12 cellular contexts compared by ENCODE assay signal in genomic region chr2:121155502-121156056, GRCh38.
DNase-seq lines count a peak whose midpoint lies in the region; FAIRE-seq and TF ChIP-seq lines count a peak whose summit lies in the region.
"Had no signal": no experiment of that assay in that cellular context is flagged by ENCODE, and none has a peak within 500 bp of the region (broad histone marks: within the 10 kb centered on the region; RNA-seq: fewer than 3 reads in every experiment).

No MANE protein-coding gene starts in this region.

- H3K27me3 ChIP-seq in hepatocyte (no peaks in the 10 kb centered on the region), suprapubic skin (no peaks in the 10 kb centered on the region), GM23248 (replicated peaks; ENCODE audit: insufficient read depth) (peaks cover 10% of the 10 kb centered on the region)

- no peaks in the 10 kb centered on the region for H4K20me1 ChIP-seq in hepatocyte (ENCODE audit: insufficient read depth, poor library complexity, severe bottlenecking)
- no peaks in the 10 kb centered on the region for H4K20me1 ChIP-seq in GM23248 (ENCODE audit: insufficient read depth)

- H3K4me2 ChIP-seq in hepatocyte (no peak overlapping the region), GM23248 (ENCODE audit: unreplicated experiment) (no peak overlapping the region)

- TF ChIP-seq CTCF in hepatocyte (IDR thresholded peaks at IDR 0.05; ENCODE audit: poor library complexity) (no peak), suprapubic skin (IDR thresholded peaks at IDR 0.05) (no peak)

- peaks cover 8% of the 10 kb centered on the region for H3K9me3 ChIP-seq in hepatocyte (ENCODE audit: low read depth)
- peaks cover 8% of the 10 kb centered on the region for H3K9me3 ChIP-seq in suprapubic skin
- H3K9me3 ChIP-seq in GM23248 (ENCODE audit: low read depth) = no peaks in the 10 kb centered on the region

- no peak for TF ChIP-seq EP300 in suprapubic skin (IDR thresholded peaks at IDR 0.05)

- in situ Hi-C loops in GM23248 (cut with MboI) = no loop called here

- no peaks in the 10 kb centered on the region for H3K4me1 ChIP-seq in hepatocyte (ENCODE audit: insufficient read depth)
- H3K4me1 ChIP-seq in suprapubic skin = peaks cover 47% of the 10 kb centered on the region
- no peaks in the 10 kb centered on the region for H3K4me1 ChIP-seq in GM23248 (ENCODE audit: insufficient read depth)

- TF ChIP-seq POLR2A in suprapubic skin (IDR thresholded peaks at IDR 0.05) (no peak), GM12892 (IDR thresholded peaks at IDR 0.05; ENCODE audit: low read depth, low read length) (no peak)

- no peaks in the 10 kb centered on the region for H3F3A ChIP-seq in GM23248 (ENCODE audit: insufficient read depth)

- FAIRE-seq in GM12892 (lab: Jason Lieb, UNC) = no peak
- FAIRE-seq: bronchial epithelial cell had no signal

- H3K9ac ChIP-seq in GM23248 = no peak overlapping the region

- DNase-seq in NCI-H1417 (lab: John Stamatoyannopoulos, UW) (peak; percentile 30 to 50 (median 37)), NCI-H1417 treated with DMSO at 0.1 percent for 48 hours (lab: John Stamatoyannopoulos, UW) (no peak), NCI-H748 treated with DMSO at 0.1 percent for 48 hours (lab: John Stamatoyannopoulos, UW) (peak; percentile 37), hepatocyte (ENCODE audit: low spot score) (peak; percentile 41), suprapubic skin (ENCODE audit: low spot score in 2 of 2) (peak; percentile 81 to 87), GM12892 (ENCODE audit: insufficient read length) (no peak), GM23248 (no peak), activated gamma-delta T cell treated with Interleukin-2 at 50 U/mL for 16 hours (no peak)
- DNase-seq: endodermal cell, GOT3, head of caudate nucleus had no signal

- H3K79me2 ChIP-seq in hepatocyte (no peaks in the 10 kb centered on the region), GM23248 (ENCODE audit: insufficient read depth) (no peaks in the 10 kb centered on the region)

- H3K9me2 ChIP-seq in hepatocyte (replicated peaks; ENCODE audit: insufficient read depth) = no peaks in the 10 kb centered on the region
- no peaks in the 10 kb centered on the region for H3K9me2 ChIP-seq in GM23248 (ENCODE audit: insufficient read depth)

- H3K4me3 ChIP-seq in hepatocyte (no peak overlapping the region), suprapubic skin (no peak overlapping the region), GM23248 (no peak overlapping the region)

- H2AFZ ChIP-seq in hepatocyte (no peak overlapping the region), GM23248 (no peak overlapping the region)

- H3K36me3 ChIP-seq in hepatocyte (replicated peaks; ENCODE audit: insufficient read depth, low read depth) (no peaks in the 10 kb centered on the region), suprapubic skin (no peaks in the 10 kb centered on the region), GM23248 (ENCODE audit: low read depth) (no peaks in the 10 kb centered on the region)

- H3K27ac ChIP-seq in hepatocyte = no peak overlapping the region
- H3K27ac ChIP-seq in suprapubic skin = peak overlapping the region; percentile 89
- no peak overlapping the region for H3K27ac ChIP-seq in GM23248

- 82% methylated on average over 11 of the region's 11 CpGs for WGBS in hepatocyte (ENCODE audit: low lambda C conversion rate, missing lambda C conversion rate)
- WGBS in suprapubic skin = 31% methylated on average over 7 of the region's 11 CpGs
- 34 to 50% methylated on average over 7 to 11 of the region's 11 CpGs for WGBS in GM23248 (ENCODE audit: low coverage in 1 of 2, low lambda C conversion rate in 2 of 2, missing lambda C conversion rate in 2 of 2), 2 experiments

Comparison
In these comparisons a context has a peak if more than half of its experiments do, and no peak if none do; other contexts are left out.
1. DNase-seq: peak in NCI-H1417 (3 of 3), NCI-H748 treated with DMSO at 0.1 percent for 48 hours (single experiment), hepatocyte (single experiment) and suprapubic skin (2 of 2); none in NCI-H1417 treated with DMSO at 0.1 percent for 48 hours (single experiment), GM12892 (single experiment), GM23248 (single experiment) and activated gamma-delta T cell treated with Interleukin-2 at 50 U/mL for 16 hours (single experiment).